Comparison of ENCODE assay signal across 8 cellular contexts in the genomic region with DNA sequence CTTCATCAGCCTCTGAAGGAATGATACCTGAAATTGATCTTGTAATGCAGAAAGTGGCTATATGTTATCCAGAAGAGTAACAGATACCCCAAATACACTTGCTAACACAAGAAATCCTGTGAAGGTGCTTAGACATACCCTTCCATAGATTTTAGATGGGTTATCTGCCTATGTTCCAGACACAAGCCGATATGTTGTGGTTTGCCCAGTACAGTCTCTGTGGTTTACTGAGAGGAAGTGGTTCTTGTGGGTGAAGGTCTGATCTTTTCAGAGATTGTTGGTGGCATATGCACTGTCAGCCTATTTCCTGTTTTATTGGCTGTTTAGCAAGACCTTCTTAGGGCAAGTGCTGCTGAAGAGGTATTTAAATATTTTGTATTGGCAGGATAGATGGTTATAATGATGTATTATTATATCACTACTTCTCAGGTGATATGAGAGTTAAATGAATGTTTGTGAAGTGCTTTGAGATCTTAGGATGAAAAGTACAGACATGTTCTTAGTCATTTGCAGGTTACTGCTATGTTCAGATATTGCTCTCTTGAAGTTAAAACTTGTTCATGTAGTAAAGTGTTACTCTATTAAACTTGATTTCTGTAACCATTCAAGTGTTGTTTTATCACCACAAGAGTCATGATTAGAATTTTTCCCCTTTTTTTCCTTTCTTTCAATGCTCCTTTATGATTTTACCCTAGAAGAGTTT. TPM values are rescaled to one million over a fixed set of nuclear protein-coding genes. Genes with fewer than 3 reads are reported as not detected.
DNase-seq lines count a peak whose midpoint lies in the region; ATAC-seq and TF ChIP-seq lines count a peak whose summit lies in the region.

No MANE protein-coding gene starts in this region.

- peaks cover 35% of the 10 kb centered on the region for H4K20me1 ChIP-seq in Karpas-422 (ENCODE audit: insufficient read depth, low read depth, low read length)

- peaks cover 33% of the 10 kb centered on the region for H3K27me3 Mint-ChIP-seq in activated CD8-positive, alpha-beta memory T cell treated with anti-CD3 and anti-CD28 coated beads, Interleukin-2, amount 10 ng/mL, durations not matched to agents 7 days and 5 days
- peaks cover 61% of the 10 kb centered on the region for H3K27me3 Mint-ChIP-seq in activated CD8-positive, alpha-beta T cell treated with anti-CD3 and anti-CD28 coated beads for 36 hours

- peak overlapping the region; percentile 79 for H3K27ac Mint-ChIP-seq in activated CD8-positive, alpha-beta memory T cell treated with anti-CD3 and anti-CD28 coated beads, Interleukin-2, amount 10 ng/mL, durations not matched to agents 7 days and 5 days
- H3K27ac Mint-ChIP-seq in activated CD8-positive, alpha-beta T cell treated with anti-CD3 and anti-CD28 coated beads for 36 hours: peak overlapping the region; percentile 55

- peaks cover 3% of the 10 kb centered on the region for H3K9me3 Mint-ChIP-seq in activated CD8-positive, alpha-beta memory T cell treated with anti-CD3 and anti-CD28 coated beads, Interleukin-2, amount 10 ng/mL, durations not matched to agents 7 days and 5 days (ENCODE audit: low read depth)
- H3K9me3 Mint-ChIP-seq in activated CD8-positive, alpha-beta T cell treated with anti-CD3 and anti-CD28 coated beads for 36 hours: peaks cover 5% of the 10 kb centered on the region

- no peaks in the 10 kb centered on the region for H3K36me3 ChIP-seq in Karpas-422 (ENCODE audit: insufficient read depth, low read length)

- no peak overlapping the region for H3K27ac ChIP-seq in Karpas-422 (ENCODE audit: low read length)

- peak overlapping the region; percentile 13 for H3K4me2 ChIP-seq in Karpas-422 (ENCODE audit: low read depth, low read length, poor library complexity, severe bottlenecking)

- no peak overlapping the region for H2AFZ ChIP-seq in Karpas-422 (ENCODE audit: low read length)

- H3K27me3 ChIP-seq in Karpas-422 (ENCODE audit: low read length): no peaks in the 10 kb centered on the region

- peaks cover 32% of the 10 kb centered on the region for H3K79me2 ChIP-seq in Karpas-422 (ENCODE audit: low read length)

- CTCF ChIA-PET in activated CD8-positive, alpha-beta memory T cell treated with anti-CD3 and anti-CD28 coated beads, Interleukin-2, amount 10 ng/mL, durations not matched to agents 7 days and 5 days (lab: Charles Lee): interaction anchor here (0.7 to 1.3 kb wide), 2 partner anchors 11 to 107 kb away, joined by 3 read pairs; no protein-coding TSS in a partner anchor
- CTCF ChIA-PET in activated CD8-positive, alpha-beta T cell treated with anti-CD3 and anti-CD28 coated beads for 36 hours (lab: Charles Lee): no interaction called here

- no peaks in the 10 kb centered on the region for H3K9me2 ChIP-seq in Karpas-422 (replicated peaks; ENCODE audit: insufficient read depth, low read length)

- no peaks in the 10 kb centered on the region for H3K9me3 ChIP-seq in Karpas-422 (ENCODE audit: low read length)

- intact Hi-C loops in activated CD8-positive, alpha-beta T cell treated with anti-CD3 and anti-CD28 coated beads for 36 hours (cut with micrococcal nuclease): no loop called here

- POLR2A ChIA-PET in activated CD8-positive, alpha-beta T cell treated with anti-CD3 and anti-CD28 coated beads for 36 hours (lab: Charles Lee): no interaction called here

- peaks cover 27% of the 10 kb centered on the region for H3K4me1 ChIP-seq in Karpas-422 (ENCODE audit: low read length)

- TF ChIP-seq CTCF in activated CD8-positive, alpha-beta T cell treated with anti-CD3 and anti-CD28 coated beads for 36 hours (IDR thresholded peaks at IDR 0.05): no peak

- H3K4me1 Mint-ChIP-seq in activated CD8-positive, alpha-beta memory T cell treated with anti-CD3 and anti-CD28 coated beads, Interleukin-2, amount 10 ng/mL, durations not matched to agents 7 days and 5 days: peaks cover 63% of the 10 kb centered on the region
- H3K4me1 Mint-ChIP-seq in activated CD8-positive, alpha-beta T cell treated with anti-CD3 and anti-CD28 coated beads for 36 hours (ENCODE audit: low read depth): peaks cover 42% of the 10 kb centered on the region

- peaks cover 16% of the 10 kb centered on the region for H3K36me3 Mint-ChIP-seq in activated CD8-positive, alpha-beta memory T cell treated with anti-CD3 and anti-CD28 coated beads, Interleukin-2, amount 10 ng/mL, durations not matched to agents 7 days and 5 days
- peaks cover 1% of the 10 kb centered on the region for H3K36me3 Mint-ChIP-seq in activated CD8-positive, alpha-beta T cell treated with anti-CD3 and anti-CD28 coated beads for 36 hours (ENCODE audit: low read depth)

- peak overlapping the region; percentile 51 for H3K4me3 Mint-ChIP-seq in activated CD8-positive, alpha-beta memory T cell treated with anti-CD3 and anti-CD28 coated beads, Interleukin-2, amount 10 ng/mL, durations not matched to agents 7 days and 5 days
- peak overlapping the region; percentile 36 for H3K4me3 Mint-ChIP-seq in activated CD8-positive, alpha-beta T cell treated with anti-CD3 and anti-CD28 coated beads for 36 hours

- DNase-seq in activated CD8-positive, alpha-beta memory T cell treated with anti-CD3 and anti-CD28 coated beads, Interleukin-2, amount 10 ng/mL, durations not matched to agents 7 days and 5 days: peak; percentile 83
- no peak for DNase-seq in activated CD8-positive, alpha-beta memory T cell treated with anti-CD3 and anti-CD28 coated beads, Interleukin-2, amount 50 U/mL, for 48 hours
- peak; percentile 79 for DNase-seq in H4 (ENCODE audit: low spot score)
- peak; percentile 59 for DNase-seq in Karpas-422
- peak; percentile 67 for DNase-seq in activated CD8-positive, alpha-beta T cell treated with anti-CD3 and anti-CD28 coated beads for 36 hours
- peak; percentile 24 for DNase-seq in midbrain (lab: John Stamatoyannopoulos, UW)
- DNase-seq in HPDE6-E6E7 (ENCODE audit: extremely low spot score): no peak
- no peak for DNase-seq in NCI-H748 treated with DMSO at 0.1 percent for 48 hours (lab: John Stamatoyannopoulos, UW)

- H3K9ac ChIP-seq in Karpas-422 (ENCODE audit: low read length): no peak overlapping the region

- H3K4me3 ChIP-seq in Karpas-422 (ENCODE audit: low read length): no peak overlapping the region

- ATAC-seq in activated CD8-positive, alpha-beta memory T cell treated with anti-CD3 and anti-CD28 coated beads, Interleukin-2, amount 10 ng/mL, durations not matched to agents 7 days and 5 days: peak; percentile 83
- ATAC-seq in activated CD8-positive, alpha-beta T cell treated with anti-CD3 and anti-CD28 coated beads for 36 hours: peak; percentile 82

RNA-seq across cellular contexts. Expression of gene ARHGEF12, which starts 8.2 kb away (rescaled TPM):
- 10 to 100 TPM; 44.6 to 61.1 TPM for total RNA-seq in activated CD8-positive, alpha-beta memory T cell treated with anti-CD3 and anti-CD28 coated beads, Interleukin-2, amount 10 ng/mL, durations not matched to agents 7 days and 5 days
- 24.1 and 33.9 TPM in 2 replicates for total RNA-seq in H4 (2014; rRNA removed; shearing (Covaris generic))
- 14.0 and 15.4 TPM in 2 replicates for total RNA-seq in Karpas-422 (2014; rRNA removed; shearing (Covaris generic); ENCODE audit: low replicate concordance)
- total RNA-seq in activated CD8-positive, alpha-beta T cell treated with anti-CD3 and anti-CD28 coated beads for 36 hours: 10 to 100 TPM in 1 of 2 experiments, 1 to 10 TPM in 1; 9.6 to 10.2 TPM

RNA-seq across cellular contexts. Expression of gene TLCD5, which starts 19.4 kb away (rescaled TPM):
- total RNA-seq in activated CD8-positive, alpha-beta memory T cell treated with anti-CD3 and anti-CD28 coated beads, Interleukin-2, amount 10 ng/mL, durations not matched to agents 7 days and 5 days: 1 to 10 TPM; 1.4 to 4.0 TPM
- total RNA-seq in H4 (2014; rRNA removed; shearing (Covaris generic)): 5.4 and 6.3 TPM in 2 replicates
- total RNA-seq in Karpas-422 (2014; rRNA removed; shearing (Covaris generic); ENCODE audit: low replicate concordance): 4.3 and 4.5 TPM in 2 replicates
- total RNA-seq in activated CD8-positive, alpha-beta T cell treated with anti-CD3 and anti-CD28 coated beads for 36 hours: under 1 TPM; 0.36 to 0.83 TPM

Comparison
In these comparisons a context has a peak if more than half of its experiments do, and no peak if none do; other contexts are left out.
1. DNase-seq: peak in activated CD8-positive, alpha-beta memory T cell treated with anti-CD3 and anti-CD28 coated beads, Interleukin-2, amount 10 ng/mL, durations not matched to agents 7 days and 5 days (single experiment), H4 (single experiment), Karpas-422 (single experiment), activated CD8-positive, alpha-beta T cell treated with anti-CD3 and anti-CD28 coated beads for 36 hours (single experiment) and midbrain (single experiment); none in activated CD8-positive, alpha-beta memory T cell treated with anti-CD3 and anti-CD28 coated beads, Interleukin-2, amount 50 U/mL, for 48 hours (single experiment), HPDE6-E6E7 (single experiment) and NCI-H748 treated with DMSO at 0.1 percent for 48 hours (single experiment).